In genomic region chr17:77445030-77445907, GRCh38 we compare ENCODE assay signal across 8 cellular contexts.
DNase-seq lines count a peak whose midpoint lies in the region; ATAC-seq and TF ChIP-seq lines count a peak whose summit lies in the region.

No MANE protein-coding gene starts in this region.

- H3K36me3 ChIP-seq in neutrophil (no peaks in the 10 kb centered on the region), urinary bladder (ENCODE audit: insufficient read depth) (no peaks in the 10 kb centered on the region)

- 22% methylated on average over 17 of the region's 17 CpGs for WGBS in urinary bladder

- no peaks in the 10 kb centered on the region for H3K27me3 Mint-ChIP-seq in activated CD4-positive, alpha-beta T cell treated with anti-CD3 and anti-CD28 coated beads, Interleukin-2, amount 10 ng/mL, durations not matched to agents 24 days and 14 days

- peak overlapping the region; percentile 92 for H3K27ac Mint-ChIP-seq in activated CD4-positive, alpha-beta T cell treated with anti-CD3 and anti-CD28 coated beads, Interleukin-2, amount 10 ng/mL, durations not matched to agents 24 days and 14 days

- H3K9me3 Mint-ChIP-seq in activated CD4-positive, alpha-beta T cell treated with anti-CD3 and anti-CD28 coated beads, Interleukin-2, amount 10 ng/mL, durations not matched to agents 24 days and 14 days = no peaks in the 10 kb centered on the region

- peak; percentile 95 for DNase-seq in activated CD4-positive, alpha-beta T cell treated with anti-CD3 and anti-CD28 coated beads, Interleukin-2, amount 10 ng/mL, durations not matched to agents 24 days and 14 days
- DNase-seq in effector CD8-positive, alpha-beta T cell (lab: John Stamatoyannopoulos, UW) = peak; percentile 57
- no peak for DNase-seq in NCI-H69 (lab: John Stamatoyannopoulos, UW)

- H3K4me3 ChIP-seq in neutrophil (ENCODE audit: low read depth in 1 of 2, low read length in 1 of 2) (peak overlapping the region; percentile 59 to 65), urinary bladder (ENCODE audit: low read depth, low read length) (no peak overlapping the region)

- peaks cover 84% of the 10 kb centered on the region for H3K4me1 Mint-ChIP-seq in activated CD4-positive, alpha-beta T cell treated with anti-CD3 and anti-CD28 coated beads, Interleukin-2, amount 10 ng/mL, durations not matched to agents 24 days and 14 days

- no peaks in the 10 kb centered on the region for H3K9me3 ChIP-seq in neutrophil

- ATAC-seq in GM18909 (IDR thresholded peaks at IDR 0.05; ENCODE audit: poor library complexity, unreplicated experiment) (peak; percentile 35), HG03432 (IDR thresholded peaks at IDR 0.05; ENCODE audit: unreplicated experiment) (peak; percentile 35), GM19467 (IDR thresholded peaks at IDR 0.05; ENCODE audit: unreplicated experiment) (no peak)

- H3K4me3 Mint-ChIP-seq in activated CD4-positive, alpha-beta T cell treated with anti-CD3 and anti-CD28 coated beads, Interleukin-2, amount 10 ng/mL, durations not matched to agents 24 days and 14 days = peak overlapping the region; percentile 81

- no peak for TF ChIP-seq CTCF in neutrophil (IDR thresholded peaks at IDR 0.05)

- H3K27me3 ChIP-seq in neutrophil = no peaks in the 10 kb centered on the region

- H3K27ac ChIP-seq in neutrophil = peak overlapping the region; percentile 98
- H3K27ac ChIP-seq in urinary bladder (ENCODE audit: low read depth) = peak overlapping the region; percentile 70

- intact Hi-C loops in activated CD4-positive, alpha-beta T cell treated with anti-CD3 and anti-CD28 coated beads, Interleukin-2, amount 10 ng/mL, durations not matched to agents 24 days and 14 days (cut with micrococcal nuclease) = loop anchor here (1.0 to 2.0 kb wide), 3 partner anchors 10 to 70 kb away; no protein-coding TSS in a partner anchor

- peaks cover 14% of the 10 kb centered on the region for H3K36me3 Mint-ChIP-seq in activated CD4-positive, alpha-beta T cell treated with anti-CD3 and anti-CD28 coated beads, Interleukin-2, amount 10 ng/mL, durations not matched to agents 24 days and 14 days (ENCODE audit: low read depth)

- peaks cover 83 to 91% of the 10 kb centered on the region in 2 experiments for H3K4me1 ChIP-seq in neutrophil (ENCODE audit: control insufficient read depth in 1 of 2, insufficient read depth in 1 of 2, low read depth in 1 of 2, low read length in 1 of 2)
- H3K4me1 ChIP-seq in urinary bladder (ENCODE audit: insufficient read depth) = peaks cover 2% of the 10 kb centered on the region
